In the genomic region with DNA sequence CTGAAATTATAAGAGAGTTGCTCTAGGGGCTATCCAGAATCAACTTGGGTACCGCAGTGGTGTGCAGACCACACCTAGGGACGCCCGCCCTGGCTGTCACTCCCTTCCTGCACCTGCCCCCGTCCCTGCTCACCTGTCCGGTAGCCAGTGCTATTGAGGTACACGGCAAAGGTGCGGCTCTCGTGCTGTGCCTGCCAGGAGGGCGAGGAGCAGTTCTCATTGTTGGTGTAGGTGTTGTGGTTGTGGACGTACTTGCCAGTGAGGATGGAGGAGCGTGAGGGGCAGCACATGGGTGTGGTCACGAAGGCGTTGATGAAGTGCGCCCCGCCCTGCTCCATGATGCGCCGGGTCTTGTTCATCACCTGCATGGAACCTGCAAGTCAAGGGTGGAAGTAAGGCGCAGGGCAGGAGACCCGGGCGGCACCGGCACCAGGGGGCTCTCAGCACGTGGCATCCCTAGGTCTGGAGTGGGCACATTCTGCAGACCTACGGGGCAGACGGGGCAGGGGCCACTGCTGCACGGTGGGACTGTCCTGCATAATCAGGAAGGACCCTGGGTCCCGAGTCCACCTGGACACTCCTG, we compare ENCODE assay signal across 22 cellular contexts. TPM values are rescaled to one million over a fixed set of nuclear protein-coding genes. Genes with fewer than 3 reads are reported as not detected.
"Had no signal": no experiment of that assay in that cellular context is flagged by ENCODE, and none has a peak within 500 bp of the region (broad histone marks: within the 10 kb centered on the region; RNA-seq: fewer than 3 reads in every experiment).

No MANE protein-coding gene starts in this region.

- H3K36me3 Mint-ChIP-seq: activated naive CD8-positive, alpha-beta T cell treated with anti-CD3 and anti-CD28 coated beads, Interleukin-2, amount 10 ng/mL, durations not matched to agents 7 days and 5 days had no signal

- H3K9me3 ChIP-seq: adrenal gland, Peyer's patch had no signal

- DNase-seq: activated CD4-positive, alpha-beta memory T cell treated with anti-CD3 and anti-CD28 coated beads, Interleukin-2, amount 10 ng/mL, durations not matched to agents 7 days and 5 days; activated CD4-positive, alpha-beta T cell treated with anti-CD3 and anti-CD28 coated beads for 36 hours; activated CD4-positive, alpha-beta T cell treated with anti-CD3 and anti-CD28 coated beads, Interleukin-2, amount 50 U/mL, for 1 hour; activated CD8-positive, alpha-beta memory T cell treated with anti-CD3 and anti-CD28 coated beads, Interleukin-2, amount 50 U/mL, for 48 hours; activated naive CD4-positive, alpha-beta T cell treated with anti-CD3 and anti-CD28 coated beads, Interleukin-2, amount 50 U/mL, for 16 hours; activated naive CD8-positive, alpha-beta T cell treated with anti-CD3 and anti-CD28 coated beads, Interleukin-2, amount 10 ng/mL, durations not matched to agents 7 days and 5 days; activated T-cell treated with anti-CD3 and anti-CD28 coated beads, Interleukin-2, amount 50 U/mL, for 1 hour; adrenal gland; anterior cingulate cortex; caudate nucleus; Karpas-422; NCI-H1105 treated with DMSO at 0.1 percent for 48 hours; NCI-H1694; NCI-H2029; NCI-H2107; NCI-H2171 treated with DMSO at 0.1 percent for 48 hours; NCI-H226; NCI-H526; Peyer's patch; SIG-M5; WERI-Rb-1 had no signal

- FAIRE-seq: K562 had no signal

- H3K27ac Mint-ChIP-seq: activated CD4-positive, alpha-beta memory T cell treated with anti-CD3 and anti-CD28 coated beads, Interleukin-2, amount 10 ng/mL, durations not matched to agents 7 days and 5 days; activated CD4-positive, alpha-beta T cell treated with anti-CD3 and anti-CD28 coated beads for 36 hours; activated naive CD8-positive, alpha-beta T cell treated with anti-CD3 and anti-CD28 coated beads, Interleukin-2, amount 10 ng/mL, durations not matched to agents 7 days and 5 days had no signal

- H3K4me1 Mint-ChIP-seq: activated CD4-positive, alpha-beta T cell treated with anti-CD3 and anti-CD28 coated beads for 36 hours had no signal

- H3K4me3 Mint-ChIP-seq: activated CD4-positive, alpha-beta memory T cell treated with anti-CD3 and anti-CD28 coated beads, Interleukin-2, amount 10 ng/mL, durations not matched to agents 7 days and 5 days; activated CD4-positive, alpha-beta T cell treated with anti-CD3 and anti-CD28 coated beads for 36 hours; activated naive CD8-positive, alpha-beta T cell treated with anti-CD3 and anti-CD28 coated beads, Interleukin-2, amount 10 ng/mL, durations not matched to agents 7 days and 5 days had no signal

- H3K27me3 Mint-ChIP-seq: activated CD4-positive, alpha-beta T cell treated with anti-CD3 and anti-CD28 coated beads for 36 hours had no signal

- H3K27ac ChIP-seq: adrenal gland, Peyer's patch, WERI-Rb-1 had no signal

- H3K4me3 ChIP-seq: adrenal gland, K562, Peyer's patch had no signal

- H3K36me3 ChIP-seq: adrenal gland, Peyer's patch, WERI-Rb-1 had no signal

- H3K4me1 ChIP-seq: adrenal gland, Peyer's patch had no signal

- H3K9me3 Mint-ChIP-seq: activated CD4-positive, alpha-beta memory T cell treated with anti-CD3 and anti-CD28 coated beads, Interleukin-2, amount 10 ng/mL, durations not matched to agents 7 days and 5 days; activated naive CD8-positive, alpha-beta T cell treated with anti-CD3 and anti-CD28 coated beads, Interleukin-2, amount 10 ng/mL, durations not matched to agents 7 days and 5 days had no signal

- ATAC-seq: activated CD4-positive, alpha-beta T cell treated with anti-CD3 and anti-CD28 coated beads for 36 hours; K562 had no signal

RNA-seq across cellular contexts. Expression of a gene that starts 48.6 kb away (rescaled TPM):
- polyA plus RNA-seq: K562 had no signal
